Comparison of ENCODE assay signal across 8 cellular contexts in the genomic region with DNA sequence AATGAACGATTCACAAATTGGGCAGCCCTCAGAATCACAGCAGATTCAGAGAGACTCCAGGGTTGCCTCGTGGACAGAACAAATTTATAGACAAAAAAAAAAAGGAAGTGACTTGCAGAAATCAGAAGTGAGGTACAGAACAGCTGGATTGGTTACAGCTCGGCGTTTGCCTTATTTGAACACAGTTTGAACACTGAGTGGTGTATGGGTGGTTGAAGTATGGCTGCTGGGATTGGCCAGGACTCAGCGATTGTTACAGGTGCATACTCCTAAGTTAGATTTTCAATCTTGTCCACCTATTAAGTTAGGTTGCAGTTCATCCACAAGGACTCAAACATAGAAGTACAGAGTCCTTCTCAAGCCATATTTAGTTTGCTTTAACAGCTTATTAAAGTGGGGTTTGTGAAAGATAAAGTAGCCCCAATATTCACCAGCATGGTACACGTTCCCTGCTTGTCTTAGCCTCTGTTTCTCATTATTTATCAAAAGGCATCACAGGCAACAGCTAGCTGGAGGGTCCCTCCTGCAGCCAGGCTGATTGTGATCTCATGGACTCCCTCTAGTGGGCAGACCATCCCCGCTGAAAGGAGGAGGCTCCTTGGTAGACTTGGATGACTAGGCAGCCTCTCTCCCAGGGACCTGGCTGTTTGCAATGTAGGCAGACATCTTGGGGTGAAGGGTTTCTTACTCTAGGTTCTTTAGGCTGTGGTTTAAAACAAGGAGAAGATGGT. TPM values are rescaled to one million over a fixed set of nuclear protein-coding genes. Genes with fewer than 3 reads are reported as not detected.
DNase-seq lines count a peak whose midpoint lies in the region; ATAC-seq and TF ChIP-seq lines count a peak whose summit lies in the region.

No MANE protein-coding gene starts in this region.

- no peak overlapping the region for H3K27ac Mint-ChIP-seq in neural crest cell (ENCODE audit: unreplicated experiment)

- intact Hi-C loops in upper lobe of right lung (cut with DNase I): no loop called here

- no peak overlapping the region for H3K27ac ChIP-seq in upper lobe of right lung

- no peaks in the 10 kb centered on the region for H3K4me1 ChIP-seq in upper lobe of right lung

- DNase-seq in AG20443 (ENCODE audit: low spot score): peak; percentile 90
- DNase-seq in NCI-H2081 (lab: John Stamatoyannopoulos, UW): peak; percentile 31 to 66
- DNase-seq in activated CD4-positive, alpha-beta T cell treated with anti-CD3 and anti-CD28 coated beads, Interleukin-2, amount 50 U/mL, for 1 hour: peak; percentile 9
- DNase-seq in fibroblast of gingiva (ENCODE audit: low read depth): peak; percentile 57
- peak; percentile 61 for DNase-seq in neural crest cell (ENCODE audit: low read depth, low spot score)
- no peak for DNase-seq in upper lobe of right lung

- H3K36me3 ChIP-seq in upper lobe of right lung: no peaks in the 10 kb centered on the region

- TF ChIP-seq CTCF in neural crest cell (conservative IDR thresholded peaks at IDR 0.05) (peak; percentile 73), upper lobe of right lung (IDR thresholded peaks at IDR 0.05) (peak; percentile 76)

- no peaks in the 10 kb centered on the region for H3K27me3 ChIP-seq in upper lobe of right lung

- no peaks in the 10 kb centered on the region for H3K9me3 ChIP-seq in upper lobe of right lung

- peaks cover 15% of the 10 kb centered on the region for H3K9me3 Mint-ChIP-seq in neural crest cell

- peaks cover 9% of the 10 kb centered on the region for H3K36me3 Mint-ChIP-seq in neural crest cell (ENCODE audit: low read depth)

- no peak overlapping the region for H3K4me3 ChIP-seq in upper lobe of right lung

- no peaks in the 10 kb centered on the region for H3K27me3 Mint-ChIP-seq in neural crest cell (ENCODE audit: low read depth)

- H3K4me3 Mint-ChIP-seq in neural crest cell: no peak overlapping the region

- peak; percentile 63 for ATAC-seq in GM18868 (IDR thresholded peaks at IDR 0.05; ENCODE audit: unreplicated experiment)
- peak; percentile 95 for ATAC-seq in upper lobe of right lung
- ATAC-seq in HG02763 (IDR thresholded peaks at IDR 0.05; ENCODE audit: unreplicated experiment): no peak

- peaks cover 11% of the 10 kb centered on the region for H3K4me1 Mint-ChIP-seq in neural crest cell

RNA-seq across cellular contexts. Expression of a gene that starts 17.6 kb away (rescaled TPM):
- total RNA-seq in neural crest cell (0.49 and 0.66 TPM in 2 replicates), upper lobe of right lung (3.3 TPM)
